In the genomic region with DNA sequence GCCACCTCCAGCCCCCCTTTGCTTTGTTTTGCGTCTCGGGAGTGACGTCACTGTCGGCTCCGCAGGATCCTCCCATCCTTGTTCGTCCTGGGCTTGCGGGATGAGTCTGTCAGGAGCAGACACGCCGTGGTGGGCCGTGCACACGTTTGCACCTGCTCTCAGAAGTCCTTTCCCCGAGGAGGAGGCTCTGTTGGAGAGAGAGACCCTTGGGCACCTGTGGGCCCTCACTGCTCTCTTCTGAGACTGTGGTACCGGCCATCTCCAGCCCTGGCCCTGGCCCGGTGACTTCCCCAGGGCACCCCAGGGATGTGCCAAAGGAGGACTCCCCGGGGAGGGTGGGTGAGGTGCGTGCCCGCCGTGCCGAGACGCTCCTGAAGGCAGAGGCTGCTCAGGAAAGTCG, we compare ENCODE assay signal across 26 cellular contexts.
"Had no signal": no experiment of that assay in that cellular context is flagged by ENCODE, and none has a peak within 500 bp of the region (broad histone marks: within the 10 kb centered on the region; RNA-seq: fewer than 3 reads in every experiment).

No MANE protein-coding gene starts in this region.

- H3K4me3 Mint-ChIP-seq: effector memory CD8-positive, alpha-beta T cell; natural killer cell; neural crest cell; stimulated activated memory B cell treated with anti-CD40 and anti-IgM and Interleukin-4, amounts not matched to agents 10 μg/mL and 1 μg/mL and 100 μg/mL, for 72 hours; type B pancreatic cell had no signal

- H3K27me3 Mint-ChIP-seq: effector memory CD8-positive, alpha-beta T cell; stimulated activated memory B cell treated with anti-CD40 and anti-IgM and Interleukin-4, amounts not matched to agents 10 μg/mL and 1 μg/mL and 100 μg/mL, for 72 hours had no signal

- H3K4me1 ChIP-seq: esophagus squamous epithelium, heart right ventricle, left ventricle myocardium inferior, lower lobe of right lung, psoas muscle, sigmoid colon, testis, tibial artery had no signal

- H3K4me1 Mint-ChIP-seq: stimulated activated memory B cell treated with anti-CD40 and anti-IgM and Interleukin-4, amounts not matched to agents 10 μg/mL and 1 μg/mL and 100 μg/mL, for 72 hours had no signal

- H3K27ac ChIP-seq: esophagus squamous epithelium, heart right ventricle, left ventricle myocardium inferior, lower lobe of right lung, ovary, psoas muscle, sigmoid colon, testis, tibial artery had no signal

- H3K36me3 Mint-ChIP-seq: natural killer cell; stimulated activated memory B cell treated with anti-CD40 and anti-IgM and Interleukin-4, amounts not matched to agents 10 μg/mL and 1 μg/mL and 100 μg/mL, for 72 hours had no signal

- DNase-seq: cortex of kidney; effector memory CD8-positive, alpha-beta T cell; erythroblast; esophagus squamous epithelium; foreskin melanocyte; glutamatergic neuron; heart right ventricle; hippocampal formation; kidney glomerular epithelial cell; left colon; left ventricle myocardium inferior; lower lobe of right lung; natural killer cell; occipital lobe; ovary; psoas muscle; right cardiac atrium; stimulated activated CD4-positive, alpha-beta T cell treated with anti-CD3 and anti-CD28 coated beads, Interleukin-4, amount 100 ng/mL, for 4 hours; stimulated activated naive CD8-positive, alpha-beta T cell treated with anti-CD3 and anti-CD28 coated beads, Interleukin-15, Interleukin-2, amounts not matched to agents 100 U/mL and 50 U/mL, for 24 hours; substantia nigra; testis; tibial artery had no signal

- H3K36me3 ChIP-seq: esophagus squamous epithelium, heart right ventricle, left ventricle myocardium inferior, lower lobe of right lung, ovary, sigmoid colon, tibial artery had no signal

- H3K9me3 ChIP-seq: esophagus squamous epithelium, left ventricle myocardium inferior, lower lobe of right lung, ovary, psoas muscle, sigmoid colon, testis, tibial artery had no signal

- H3K27ac Mint-ChIP-seq: effector memory CD8-positive, alpha-beta T cell; natural killer cell; stimulated activated memory B cell treated with anti-CD40 and anti-IgM and Interleukin-4, amounts not matched to agents 10 μg/mL and 1 μg/mL and 100 μg/mL, for 72 hours; type B pancreatic cell had no signal

- H3K4me3 ChIP-seq: esophagus squamous epithelium, heart right ventricle, left ventricle myocardium inferior, lower lobe of right lung, ovary, psoas muscle, sigmoid colon, testis, tibial artery had no signal

- H3K27me3 ChIP-seq: heart right ventricle, ovary, testis had no signal
